16 cellular contexts compared by ENCODE assay signal in genomic region chr11:83610996-83611395, GRCh38.
DNase-seq lines count a peak whose midpoint lies in the region; ATAC-seq and TF ChIP-seq lines count a peak whose summit lies in the region.
"Had no signal": no experiment of that assay in that cellular context is flagged by ENCODE, and none has a peak within 500 bp of the region (broad histone marks: within the 10 kb centered on the region; RNA-seq: fewer than 3 reads in every experiment).

No MANE protein-coding gene starts in this region.

- CTCF ChIA-PET in activated CD4-positive, alpha-beta memory T cell treated with anti-CD3 and anti-CD28 coated beads for 36 hours (lab: Charles Lee), result no interaction called here

- H3K27ac Mint-ChIP-seq in progenitor cell of endocrine pancreas, result peak overlapping the region; percentile 86
- H3K27ac Mint-ChIP-seq in activated CD4-positive, alpha-beta memory T cell treated with anti-CD3 and anti-CD28 coated beads for 36 hours, result no peak overlapping the region

- intact Hi-C loops in activated CD4-positive, alpha-beta memory T cell treated with anti-CD3 and anti-CD28 coated beads for 36 hours (cut with micrococcal nuclease), result no loop called here

- no peaks in the 10 kb centered on the region for H3K36me3 Mint-ChIP-seq in progenitor cell of endocrine pancreas (ENCODE audit: insufficient read depth)
- H3K36me3 Mint-ChIP-seq in activated CD4-positive, alpha-beta memory T cell treated with anti-CD3 and anti-CD28 coated beads for 36 hours, result no peaks in the 10 kb centered on the region

- H3K27ac ChIP-seq in angular gyrus (ENCODE audit: low read depth, low read length), result peak overlapping the region; percentile 41
- H3K27ac ChIP-seq in foreskin keratinocyte, result no peak overlapping the region
- H3K27ac ChIP-seq: C4-2B had no signal

- TF ChIP-seq CTCF in foreskin keratinocyte (conservative IDR thresholded peaks at IDR 0.05), result no peak
- no peak for TF ChIP-seq CTCF in progenitor cell of endocrine pancreas (IDR thresholded peaks at IDR 0.05; ENCODE audit: unreplicated experiment)

- H3K9me3 Mint-ChIP-seq in progenitor cell of endocrine pancreas (ENCODE audit: low read depth), result no peaks in the 10 kb centered on the region
- H3K9me3 Mint-ChIP-seq in activated CD4-positive, alpha-beta memory T cell treated with anti-CD3 and anti-CD28 coated beads for 36 hours, result no peaks in the 10 kb centered on the region

- H3K27me3 Mint-ChIP-seq in progenitor cell of endocrine pancreas, result no peaks in the 10 kb centered on the region
- no peaks in the 10 kb centered on the region for H3K27me3 Mint-ChIP-seq in activated CD4-positive, alpha-beta memory T cell treated with anti-CD3 and anti-CD28 coated beads for 36 hours

- peaks cover 19% of the 10 kb centered on the region for H3K4me1 Mint-ChIP-seq in progenitor cell of endocrine pancreas (ENCODE audit: low read depth)
- no peaks in the 10 kb centered on the region for H3K4me1 Mint-ChIP-seq in activated CD4-positive, alpha-beta memory T cell treated with anti-CD3 and anti-CD28 coated beads for 36 hours (ENCODE audit: low read depth)

- ATAC-seq in foreskin keratinocyte (peak; percentile 11), HG03039 (IDR thresholded peaks at IDR 0.05; ENCODE audit: unreplicated experiment) (no peak)
- ATAC-seq: K562, PC-3 had no signal

- no peaks in the 10 kb centered on the region for H3K27me3 ChIP-seq in foreskin keratinocyte

- H3K4me3 Mint-ChIP-seq in progenitor cell of endocrine pancreas (ENCODE audit: low read depth), result no peak overlapping the region
- H3K4me3 Mint-ChIP-seq in activated CD4-positive, alpha-beta memory T cell treated with anti-CD3 and anti-CD28 coated beads for 36 hours, result no peak overlapping the region

- POLR2A ChIA-PET in activated CD4-positive, alpha-beta memory T cell treated with anti-CD3 and anti-CD28 coated beads for 36 hours (lab: Charles Lee), result no interaction called here

- DNase-seq in COLO829 (ENCODE audit: low spot score) (peak; percentile 19), foreskin keratinocyte (no peak), progenitor cell of endocrine pancreas (ENCODE audit: low spot score, unreplicated experiment) (no peak), GM03348 (ENCODE audit: low spot score) (no peak)
- no peak for DNase-seq in activated effector memory CD4-positive, alpha-beta T cell treated with Interleukin-2 at 50 U/mL for 16 hours
- no peak for DNase-seq in activated CD4-positive, alpha-beta memory T cell treated with anti-CD3 and anti-CD28 coated beads for 36 hours
- DNase-seq: Caco-2, NCI-H2107, NCI-H524, PC-3, RPMI8226, SIG-M5 had no signal

- no peaks in the 10 kb centered on the region for H3K4me1 ChIP-seq in foreskin keratinocyte
- H3K4me1 ChIP-seq: Caco-2 had no signal
